8 cellular contexts compared by ENCODE assay signal in genomic region chr7:27148031-27148775, GRCh38. TPM values are rescaled to one million over a fixed set of nuclear protein-coding genes. Genes with fewer than 3 reads are reported as not detected.
A peak's percentile ranks its signal among the peaks of the same experiment; 100 is the strongest.
DNase-seq lines count a peak whose midpoint lies in the region; ATAC-seq and TF ChIP-seq lines count a peak whose summit lies in the region.
"Had no signal": no experiment of that assay in that cellular context is flagged by ENCODE, and none has a peak within 500 bp of the region (broad histone marks: within the 10 kb centered on the region; RNA-seq: fewer than 3 reads in every experiment).

No MANE protein-coding gene starts in this region.

- peak overlapping the region; percentile 85 for H3K27ac ChIP-seq in RWPE2 (ENCODE audit: poor library complexity, severe bottlenecking)
- no peak overlapping the region for H3K27ac ChIP-seq in iPS-18a (ENCODE audit: low read length)
- H3K27ac ChIP-seq in spleen: peak overlapping the region in 7 of 8 donors; percentile 36 to 69 (median 55)

- in situ Hi-C loops in HAP-1 (cut with MboI; ENCODE audit: low sequenced_read_pairs): no loop called here

- TF ChIP-seq CTCF in RWPE2 (IDR thresholded peaks at IDR 0.05; ENCODE audit: poor library complexity, severe bottlenecking) (no peak), spleen (IDR thresholded peaks at IDR 0.05 in 8 of 11, conservative IDR thresholded peaks at IDR 0.05 in 3 of 11) (no peak)

- DNase-seq in HAP-1 (ENCODE audit: low spot score in 2 of 2) (peak in 1 of 2 experiments; percentile 21), RWPE2 (ENCODE audit: low spot score) (no peak), spleen (peak; percentile 68), NCI-H1048 (lab: John Stamatoyannopoulos, UW) (no peak)
- DNase-seq: NCI-H446 had no signal

- H3K9me3 ChIP-seq in HAP-1 (no peaks in the 10 kb centered on the region), RWPE2 (ENCODE audit: severe bottlenecking) (no peaks in the 10 kb centered on the region), iPS-18a (ENCODE audit: control insufficient read depth, low read depth, low read length) (no peaks in the 10 kb centered on the region), spleen (no peaks in the 10 kb centered on the region)

- peak; percentile 13 for ATAC-seq in RWPE2 (ENCODE audit: low read depth)
- no peak for ATAC-seq in HG02588 (IDR thresholded peaks at IDR 0.05; ENCODE audit: unreplicated experiment)
- ATAC-seq in HG02759 (IDR thresholded peaks at IDR 0.05; ENCODE audit: unreplicated experiment): no peak

- H3K4me3 ChIP-seq in HAP-1 (peak overlapping the region; percentile 58), RWPE2 (ENCODE audit: severe bottlenecking) (peak overlapping the region; percentile 38), iPS-18a (ENCODE audit: low read length) (no peak overlapping the region), spleen (peak overlapping the region in 6 of 8 donors; percentile 20 to 65 (median 32))

- H3K9ac ChIP-seq in iPS-18a (ENCODE audit: low read length): peak overlapping the region; percentile 5

- TF ChIP-seq POLR2A in spleen (IDR thresholded peaks at IDR 0.05): no peak

- H3K27me3 ChIP-seq in HAP-1 (ENCODE audit: low read depth) (no peaks in the 10 kb centered on the region), RWPE2 (ENCODE audit: insufficient read depth, poor library complexity, severe bottlenecking) (no peaks in the 10 kb centered on the region), iPS-18a (ENCODE audit: control insufficient read depth, insufficient read depth, low read length) (peaks cover 100% of the 10 kb centered on the region), spleen (replicated peaks in 1 of 7) (peaks cover 11 to 100% (median 78%) of the 10 kb centered on the region in 7 donors)

- peaks cover 43% of the 10 kb centered on the region for H3K36me3 ChIP-seq in HAP-1 (replicated peaks)
- H3K36me3 ChIP-seq in RWPE2 (ENCODE audit: low read depth): peaks cover 3% of the 10 kb centered on the region; the same call in 1 of the 2 replicates
- no peaks in the 10 kb centered on the region for H3K36me3 ChIP-seq in iPS-18a (ENCODE audit: control insufficient read depth, low read depth, low read length)
- no peaks in the 10 kb centered on the region for H3K36me3 ChIP-seq in spleen

- intact Hi-C loops in spleen (cut with DNase I; ENCODE audit: low total_unique reads): no loop called here

- 19 to 38% (median 21%) methylated on average over 19 to 29 of the region's 29 CpGs for WGBS in spleen, 5 donors

- H3K4me1 ChIP-seq in HAP-1 (peaks cover 16% of the 10 kb centered on the region), RWPE2 (ENCODE audit: insufficient read depth, poor library complexity, severe bottlenecking) (peaks cover 9% of the 10 kb centered on the region), iPS-18a (ENCODE audit: control insufficient read depth, low read depth, low read length) (no peaks in the 10 kb centered on the region), spleen (peaks cover 22 to 76% (median 51%) of the 10 kb centered on the region in 6 donors)

RNA-seq across cellular contexts. Expression of gene HOXA6, which starts 0.6 kb away (rescaled TPM):
- total RNA-seq in spleen: 1 to 10 TPM in 5 of 7 donors, under 1 TPM in 2; 0.38 to 2.0 (median 1.4) TPM
- under 1 TPM in 1 of 3 donors, not detected in 2; 0.26 TPM for polyA plus RNA-seq in spleen

RNA-seq across cellular contexts. Expression of gene HOXA3, which starts 4.2 kb away (rescaled TPM):
- total RNA-seq in spleen: 1 to 10 TPM in 5 of 7 donors, under 1 TPM in 2; 0.51 to 6.1 (median 2.2) TPM
- 1 to 10 TPM in 1 of 3 donors, under 1 TPM in 2; 0.57 to 1.4 (median 0.62) TPM for polyA plus RNA-seq in spleen

RNA-seq across cellular contexts. Expression of gene HOXA5, which starts 4.7 kb away (rescaled TPM):
- total RNA-seq in spleen: 1 to 10 TPM; 3.0 to 9.3 (median 6.9) TPM
- 1 to 10 TPM; 1.6 to 2.3 (median 2.2) TPM for polyA plus RNA-seq in spleen

RNA-seq across cellular contexts. Expression of gene HOXA7, which starts 8.3 kb away (rescaled TPM):
- total RNA-seq in spleen: 1 to 10 TPM; 1.0 to 8.0 (median 2.6) TPM
- 1 to 10 TPM in 1 of 3 donors, under 1 TPM in 2; 0.55 to 1.4 (median 0.80) TPM for polyA plus RNA-seq in spleen

RNA-seq across cellular contexts. Expression of gene HOXA9, which starts 17.1 kb away (rescaled TPM):
- 1 to 10 TPM in 5 of 7 donors, under 1 TPM in 2; 0.51 to 3.0 (median 1.2) TPM for total RNA-seq in spleen
- under 1 TPM; 0.46 to 0.54 (median 0.48) TPM for polyA plus RNA-seq in spleen
